Comparison of ENCODE assay signal across 7 cellular contexts in the genomic region with DNA sequence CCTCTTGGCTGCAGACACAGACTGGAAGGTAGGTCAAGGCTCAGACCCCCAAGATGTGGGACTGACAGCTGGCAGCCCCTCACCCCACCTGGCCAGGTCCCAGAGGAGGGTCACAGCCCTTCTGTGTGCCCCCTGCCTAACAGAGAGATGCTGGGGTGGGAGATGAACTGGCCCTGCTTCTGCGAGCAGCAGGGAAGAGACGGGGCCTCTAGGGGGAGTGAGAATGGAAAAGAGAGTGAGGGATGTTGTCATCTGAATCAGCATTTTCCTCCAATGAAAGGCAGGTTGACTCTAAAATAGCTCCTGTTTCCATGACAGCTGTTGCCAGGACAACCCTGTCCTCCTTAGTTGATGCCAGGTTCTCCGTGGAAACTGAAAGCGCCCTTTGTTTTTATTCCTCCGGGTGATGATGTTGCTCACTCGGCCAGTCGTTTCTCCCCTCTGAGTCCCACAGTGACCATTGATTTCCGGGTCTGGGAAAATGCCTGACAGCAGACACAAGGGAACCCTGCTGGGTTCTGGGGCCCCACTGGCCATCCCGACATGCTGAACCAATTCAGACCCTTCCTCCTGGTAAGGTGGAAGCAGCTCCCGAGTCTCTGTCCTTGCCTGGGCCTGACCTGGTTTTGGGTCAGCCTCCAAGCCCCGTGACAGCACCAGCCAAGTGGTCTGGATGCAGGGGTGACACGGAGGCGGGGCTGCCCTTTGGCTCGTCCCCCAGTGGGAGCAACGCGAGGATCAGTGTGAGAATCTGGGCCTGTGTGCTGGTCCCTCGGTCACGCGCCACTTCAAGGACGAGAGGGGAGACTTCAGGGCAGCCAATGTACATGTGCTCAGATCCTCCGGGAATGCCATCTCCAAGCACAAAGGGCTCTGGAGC. TPM values are rescaled to one million over a fixed set of nuclear protein-coding genes. Genes with fewer than 3 reads are reported as not detected.
A peak's percentile ranks its signal among the peaks of the same experiment; 100 is the strongest.
DNase-seq lines count a peak whose midpoint lies in the region; ATAC-seq, FAIRE-seq and TF ChIP-seq lines count a peak whose summit lies in the region.

No MANE protein-coding gene starts in this region.

- no peaks in the 10 kb centered on the region for H3K9me3 Mint-ChIP-seq in T-helper 2 cell treated with Interferon-gamma antibody and Interleukin-4, amounts not matched to agents 5 μg/mL and 100 μg/mL, for 36 hours
- H3K9me3 Mint-ChIP-seq in central memory CD8-positive, alpha-beta T cell = no peaks in the 10 kb centered on the region

- no peaks in the 10 kb centered on the region for H3K36me3 Mint-ChIP-seq in T-helper 2 cell treated with Interferon-gamma antibody and Interleukin-4, amounts not matched to agents 5 μg/mL and 100 μg/mL, for 36 hours (ENCODE audit: low read depth)
- H3K36me3 Mint-ChIP-seq in central memory CD8-positive, alpha-beta T cell (ENCODE audit: insufficient read depth) = no peaks in the 10 kb centered on the region

- peaks cover 5% of the 10 kb centered on the region for H3K4me1 Mint-ChIP-seq in T-helper 2 cell treated with Interferon-gamma antibody and Interleukin-4, amounts not matched to agents 5 μg/mL and 100 μg/mL, for 36 hours (ENCODE audit: low read depth)
- H3K4me1 Mint-ChIP-seq in central memory CD8-positive, alpha-beta T cell = peaks cover 5% of the 10 kb centered on the region

- DNase-seq in GM12892 (ENCODE audit: insufficient read length) (peak; percentile 68), NCI-H1694 (lab: John Stamatoyannopoulos, UW) (peak; percentile 94), iris pigment epithelial cell (ENCODE audit: low read depth) (peak; percentile 99)
- peak; percentile 75 for DNase-seq in T-helper 2 cell treated with Interferon-gamma antibody and Interleukin-4, amounts not matched to agents 5 μg/mL and 100 μg/mL, for 36 hours (ENCODE audit: low spot score)
- DNase-seq in central memory CD8-positive, alpha-beta T cell (ENCODE audit: low spot score in 2 of 2) = no peak
- DNase-seq in stimulated activated CD4-positive, alpha-beta T cell treated with anti-CD3 and anti-CD28 coated beads, Interleukin-12 subunit alpha, Interleukin-12 subunit beta, amount 100 ng/mL, for 4 hours = peak; percentile 40

- peak; percentile 60 for ATAC-seq in HG02885 (IDR thresholded peaks at IDR 0.05; ENCODE audit: poor library complexity, unreplicated experiment)
- peak; percentile 45 for ATAC-seq in central memory CD8-positive, alpha-beta T cell (replicated peaks; ENCODE audit: extremely low read depth, poor library complexity, severe bottlenecking)

- peak; percentile 90 for FAIRE-seq in GM12892 (lab: Jason Lieb, UNC)

- TF ChIP-seq POLR2A in GM12892 (IDR thresholded peaks at IDR 0.05; ENCODE audit: low read depth, low read length) = no peak

- H3K27me3 Mint-ChIP-seq in T-helper 2 cell treated with Interferon-gamma antibody and Interleukin-4, amounts not matched to agents 5 μg/mL and 100 μg/mL, for 36 hours (ENCODE audit: low read depth) = peaks cover 2% of the 10 kb centered on the region
- peaks cover 58% of the 10 kb centered on the region for H3K27me3 Mint-ChIP-seq in central memory CD8-positive, alpha-beta T cell

- peak overlapping the region; percentile 12 for H3K4me3 Mint-ChIP-seq in T-helper 2 cell treated with Interferon-gamma antibody and Interleukin-4, amounts not matched to agents 5 μg/mL and 100 μg/mL, for 36 hours
- H3K4me3 Mint-ChIP-seq in central memory CD8-positive, alpha-beta T cell = no peak overlapping the region

- H3K27ac Mint-ChIP-seq in T-helper 2 cell treated with Interferon-gamma antibody and Interleukin-4, amounts not matched to agents 5 μg/mL and 100 μg/mL, for 36 hours = peak overlapping the region; percentile 67
- H3K27ac Mint-ChIP-seq in central memory CD8-positive, alpha-beta T cell (ENCODE audit: low read depth) = no peak overlapping the region

RNA-seq across cellular contexts. Expression of a gene that starts 4.7 kb away (rescaled TPM):
- 0.93 TPM for polyA plus RNA-seq in GM12892 (2012; ENCODE audit: missing spikeins)

RNA-seq across cellular contexts. Expression of a gene that starts 20.1 kb away (rescaled TPM):
- polyA plus RNA-seq in GM12892 (2012; ENCODE audit: missing spikeins) = 15.8 TPM

Comparison
In these comparisons a context has a peak if more than half of its experiments do, and no peak if none do; other contexts are left out.
1. DNase-seq: peak in GM12892 (single experiment), NCI-H1694 (single experiment), T-helper 2 cell treated with Interferon-gamma antibody and Interleukin-4, amounts not matched to agents 5 μg/mL and 100 μg/mL, for 36 hours (single experiment), iris pigment epithelial cell (single experiment) and stimulated activated CD4-positive, alpha-beta T cell treated with anti-CD3 and anti-CD28 coated beads, Interleukin-12 subunit alpha, Interleukin-12 subunit beta, amount 100 ng/mL, for 4 hours (single experiment); none in central memory CD8-positive, alpha-beta T cell (0 of 2).